In the genomic region with DNA sequence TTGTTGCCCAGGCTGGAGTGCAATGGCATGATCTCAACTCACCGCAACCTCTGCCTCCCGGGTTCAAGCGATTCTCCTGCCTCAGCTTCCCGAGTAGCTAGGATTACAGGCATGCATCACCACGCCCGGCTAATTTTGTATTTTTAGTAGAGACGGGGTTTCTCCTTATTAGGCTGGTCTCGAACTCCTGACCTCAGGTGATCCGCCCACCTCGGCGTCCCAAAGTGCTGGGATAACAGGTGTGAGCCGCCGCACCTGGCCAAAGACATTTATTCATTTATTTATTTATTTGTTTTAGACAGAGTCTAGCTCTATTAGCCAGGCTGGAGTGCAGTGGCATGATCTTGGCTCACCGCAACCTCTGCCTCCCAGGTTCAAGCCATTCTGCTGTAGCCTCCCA, we compare ENCODE assay signal across 5 cellular contexts. TPM values are rescaled to one million over a fixed set of nuclear protein-coding genes. Genes with fewer than 3 reads are reported as not detected.
A peak's percentile ranks its signal among the peaks of the same experiment; 100 is the strongest.
DNase-seq lines count a peak whose midpoint lies in the region; ATAC-seq and TF ChIP-seq lines count a peak whose summit lies in the region.
"Not testable (repeated sequence)": the region's sequence is repeated elsewhere in the genome, so short reads cannot be mapped to it uniquely, and the experiment has no call there.

No MANE protein-coding gene starts in this region.

- not testable (repeated sequence) for H3K9me3 Mint-ChIP-seq in WTC11; dendritic cell treated with granulocyte-macrophage colony-stimulating factor and Interleukin-4, amounts not matched to agents 40 ng/mL and 50 ng/mL, for 4 days; stimulated activated effector memory CD8-positive, alpha-beta T cell treated with anti-CD3 and anti-CD28 coated beads, Interleukin-12 subunit alpha, Interleukin-12 subunit beta, amount 100 ng/mL, for 72 hours

- H3K4me1 ChIP-seq in upper lobe of right lung = peaks cover 15% of the 10 kb centered on the region

- TF ChIP-seq CTCF in WTC11 (IDR thresholded peaks at IDR 0.05); upper lobe of right lung (IDR thresholded peaks at IDR 0.05): not testable (repeated sequence)

- H3K4me3 ChIP-seq in upper lobe of right lung = not testable (repeated sequence)

- peaks cover 31% of the 10 kb centered on the region for H3K36me3 ChIP-seq in upper lobe of right lung

- H3K36me3 Mint-ChIP-seq in WTC11 = peaks cover 14% of the 10 kb centered on the region
- H3K36me3 Mint-ChIP-seq in dendritic cell treated with granulocyte-macrophage colony-stimulating factor and Interleukin-4, amounts not matched to agents 40 ng/mL and 50 ng/mL, for 4 days (ENCODE audit: low read depth) = peaks cover 86% of the 10 kb centered on the region
- peaks cover 92% of the 10 kb centered on the region for H3K36me3 Mint-ChIP-seq in stimulated activated effector memory CD8-positive, alpha-beta T cell treated with anti-CD3 and anti-CD28 coated beads, Interleukin-12 subunit alpha, Interleukin-12 subunit beta, amount 100 ng/mL, for 72 hours

- ATAC-seq in WTC11; stimulated activated effector memory CD8-positive, alpha-beta T cell treated with anti-CD3 and anti-CD28 coated beads, Interleukin-12 subunit alpha, Interleukin-12 subunit beta, amount 100 ng/mL, for 72 hours; upper lobe of right lung: not testable (repeated sequence)

- not testable (repeated sequence) for H3K27ac ChIP-seq in upper lobe of right lung

- not testable (repeated sequence) for H3K27me3 ChIP-seq in upper lobe of right lung

- not testable (repeated sequence) for DNase-seq in WTC11 (ENCODE audit: low spot score); stimulated activated effector memory CD8-positive, alpha-beta T cell treated with anti-CD3 and anti-CD28 coated beads, Interleukin-12 subunit alpha, Interleukin-12 subunit beta, amount 100 ng/mL, for 72 hours (ENCODE audit: low spot score in 2 of 2)
- DNase-seq in mesenteric fat pad (ENCODE audit: low spot score) (peak; percentile 55), upper lobe of right lung (peak; percentile 17)

- intact Hi-C loops in dendritic cell treated with granulocyte-macrophage colony-stimulating factor and Interleukin-4, amounts not matched to agents 40 ng/mL and 50 ng/mL, for 4 days (cut with micrococcal nuclease); upper lobe of right lung (cut with DNase I): not testable (repeated sequence)

- CTCF ChIA-PET in WTC11 (lab: Charles Lee) = interaction anchor here (1.4 kb wide), 2 partner anchors 10 kb away, joined by 5 to 7 read pairs; a partner anchor contains a TSS

- not testable (repeated sequence) for H3K4me3 Mint-ChIP-seq in WTC11; dendritic cell treated with granulocyte-macrophage colony-stimulating factor and Interleukin-4, amounts not matched to agents 40 ng/mL and 50 ng/mL, for 4 days; stimulated activated effector memory CD8-positive, alpha-beta T cell treated with anti-CD3 and anti-CD28 coated beads, Interleukin-12 subunit alpha, Interleukin-12 subunit beta, amount 100 ng/mL, for 72 hours

- POLR2A ChIA-PET in WTC11 (lab: Charles Lee) = interaction anchor here (0.7 kb wide), 1 partner anchor 672 kb away, joined by 3 read pairs; no protein-coding TSS in a partner anchor

- not testable (repeated sequence) for H3K4me1 Mint-ChIP-seq in WTC11
- H3K4me1 Mint-ChIP-seq in dendritic cell treated with granulocyte-macrophage colony-stimulating factor and Interleukin-4, amounts not matched to agents 40 ng/mL and 50 ng/mL, for 4 days (ENCODE audit: low read depth) = peaks cover 17% of the 10 kb centered on the region
- peaks cover 22% of the 10 kb centered on the region for H3K4me1 Mint-ChIP-seq in stimulated activated effector memory CD8-positive, alpha-beta T cell treated with anti-CD3 and anti-CD28 coated beads, Interleukin-12 subunit alpha, Interleukin-12 subunit beta, amount 100 ng/mL, for 72 hours

- H3K27ac Mint-ChIP-seq in WTC11 = peak overlapping the region; percentile 22; the same call in 1 of the 2 replicates
- peak overlapping the region; percentile 14 for H3K27ac Mint-ChIP-seq in dendritic cell treated with granulocyte-macrophage colony-stimulating factor and Interleukin-4, amounts not matched to agents 40 ng/mL and 50 ng/mL, for 4 days
- peak overlapping the region; percentile 43 for H3K27ac Mint-ChIP-seq in stimulated activated effector memory CD8-positive, alpha-beta T cell treated with anti-CD3 and anti-CD28 coated beads, Interleukin-12 subunit alpha, Interleukin-12 subunit beta, amount 100 ng/mL, for 72 hours

- H3K27me3 Mint-ChIP-seq in WTC11 (ENCODE audit: low read depth); dendritic cell treated with granulocyte-macrophage colony-stimulating factor and Interleukin-4, amounts not matched to agents 40 ng/mL and 50 ng/mL, for 4 days: not testable (repeated sequence)

- not testable (repeated sequence) for H3K9me3 ChIP-seq in upper lobe of right lung

RNA-seq across cellular contexts. Expression of a gene that starts 10.0 kb away (rescaled TPM):
- total RNA-seq in WTC11 (2021) (23.0 to 24.6 TPM (median 23.8 TPM) in 3 replicates), mesenteric fat pad (29.5 TPM), upper lobe of right lung (38.3 TPM)

RNA-seq across cellular contexts. Expression of a gene that starts 51.9 kb away (rescaled TPM):
- total RNA-seq in WTC11 (2021) = 19.9 to 23.0 TPM (median 19.9 TPM) in 3 replicates
- total RNA-seq in mesenteric fat pad = 10.1 TPM
- 10.2 TPM for total RNA-seq in upper lobe of right lung

RNA-seq across cellular contexts. Expression of a gene that starts 58.5 kb away (rescaled TPM):
- total RNA-seq in WTC11 (2021) = 85.9 to 125 TPM (median 87.9 TPM) in 3 replicates
- total RNA-seq in mesenteric fat pad = 2.4 TPM
- total RNA-seq in upper lobe of right lung = 1.4 TPM

Comparison
In these comparisons a context has a peak if more than half of its experiments do, and no peak if none do; other contexts are left out.
1. RNA of a gene that starts 58.5 kb away (total RNA-seq): 85.9 to 125 TPM in WTC11; 2.4 TPM in mesenteric fat pad (single experiment) and 1.4 TPM in upper lobe of right lung (single experiment); every median in the first group is over 10 times any median in the second.
2. Peak in every context shown above with its lines, with median percentiles within 50 percentile points of each other: H3K27ac Mint-ChIP-seq.